Comparison of ENCODE assay signal across 26 cellular contexts in genomic region chr11:134576721-134577171, GRCh38.
DNase-seq lines count a peak whose midpoint lies in the region; ATAC-seq and TF ChIP-seq lines count a peak whose summit lies in the region.
"Had no signal": no experiment of that assay in that cellular context is flagged by ENCODE, and none has a peak within 500 bp of the region (broad histone marks: within the 10 kb centered on the region; RNA-seq: fewer than 3 reads in every experiment).

No MANE protein-coding gene starts in this region.

- H3K79me2 ChIP-seq in PC-3 (ENCODE audit: low read length) = no peaks in the 10 kb centered on the region

- no peak overlapping the region for H3K9ac ChIP-seq in PC-3 (ENCODE audit: low read length)
- H3K9ac ChIP-seq: BLaER1 had no signal

- CTCF ChIA-PET in activated CD8-positive, alpha-beta memory T cell treated with anti-CD3 and anti-CD28 coated beads, Interleukin-2, amount 10 ng/mL, durations not matched to agents 7 days and 5 days (lab: Charles Lee) = interaction anchor here (1.2 kb wide), 1 partner anchor 11 kb away, joined by 3 read pairs; no protein-coding TSS in a partner anchor
- CTCF ChIA-PET in PC-3 (lab: Charles Lee) = no interaction called here
- CTCF ChIA-PET in CD8-positive, alpha-beta memory T cell (lab: Charles Lee) = no interaction called here

- BruUV-seq in PC-3 (replicated peaks; lab: Mats Ljungman, UMichigan) = no TSS peak

- no peak overlapping the region for H3K27ac ChIP-seq in PC-3 (ENCODE audit: low read length)
- H3K27ac ChIP-seq in CD8-positive, alpha-beta memory T cell (ENCODE audit: low read depth, low read length) = no peak overlapping the region
- H3K27ac ChIP-seq: BLaER1 had no signal

- no peaks in the 10 kb centered on the region for H3F3A ChIP-seq in PC-3 (ENCODE audit: low read length, unreplicated experiment)

- no peaks in the 10 kb centered on the region for H4K20me1 ChIP-seq in PC-3 (ENCODE audit: low read length)
- H4K20me1 ChIP-seq: BLaER1 had no signal

- H3K9me3 ChIP-seq in PC-3 (ENCODE audit: low read length) = no peaks in the 10 kb centered on the region
- H3K9me3 ChIP-seq in CD8-positive, alpha-beta memory T cell (ENCODE audit: low read length) = no peaks in the 10 kb centered on the region
- H3K9me3 ChIP-seq: BLaER1, Caco-2 had no signal

- no peaks in the 10 kb centered on the region for H3K9me3 Mint-ChIP-seq in activated CD8-positive, alpha-beta memory T cell treated with anti-CD3 and anti-CD28 coated beads, Interleukin-2, amount 10 ng/mL, durations not matched to agents 7 days and 5 days (ENCODE audit: low read depth)
- no peaks in the 10 kb centered on the region for H3K9me3 Mint-ChIP-seq in type B pancreatic cell
- no peaks in the 10 kb centered on the region for H3K9me3 Mint-ChIP-seq in CD8-positive, alpha-beta memory T cell
- H3K9me3 Mint-ChIP-seq: CD4-positive, alpha-beta T cell; GM23338 had no signal

- intact Hi-C loops in PC-3 (cut with micrococcal nuclease) = no loop called here

- ATAC-seq in activated CD8-positive, alpha-beta memory T cell treated with anti-CD3 and anti-CD28 coated beads, Interleukin-2, amount 10 ng/mL, durations not matched to agents 7 days and 5 days = no peak
- ATAC-seq in PC-3 (no peak), GM19463 (IDR thresholded peaks at IDR 0.05; ENCODE audit: unreplicated experiment) (no peak)
- ATAC-seq: GM12878, GM23338, Panc1 had no signal

- no peak overlapping the region for H3K4me3 Mint-ChIP-seq in activated CD8-positive, alpha-beta memory T cell treated with anti-CD3 and anti-CD28 coated beads, Interleukin-2, amount 10 ng/mL, durations not matched to agents 7 days and 5 days
- no peak overlapping the region for H3K4me3 Mint-ChIP-seq in type B pancreatic cell
- H3K4me3 Mint-ChIP-seq in CD8-positive, alpha-beta memory T cell = no peak overlapping the region
- H3K4me3 Mint-ChIP-seq: CD4-positive, alpha-beta T cell; GM23338 had no signal

- H3K36me3 Mint-ChIP-seq in activated CD8-positive, alpha-beta memory T cell treated with anti-CD3 and anti-CD28 coated beads, Interleukin-2, amount 10 ng/mL, durations not matched to agents 7 days and 5 days = no peaks in the 10 kb centered on the region
- H3K36me3 Mint-ChIP-seq in type B pancreatic cell = no peaks in the 10 kb centered on the region
- H3K36me3 Mint-ChIP-seq in CD8-positive, alpha-beta memory T cell = no peaks in the 10 kb centered on the region

- H3K9me2 ChIP-seq in PC-3 (replicated peaks; ENCODE audit: low read length) = no peaks in the 10 kb centered on the region

- H3K36me3 ChIP-seq in PC-3 (ENCODE audit: low read depth, low read length) = no peaks in the 10 kb centered on the region
- no peaks in the 10 kb centered on the region for H3K36me3 ChIP-seq in CD8-positive, alpha-beta memory T cell (ENCODE audit: insufficient read depth, low read length)
- H3K36me3 ChIP-seq: BLaER1 had no signal

- H3K27me3 Mint-ChIP-seq in activated CD8-positive, alpha-beta memory T cell treated with anti-CD3 and anti-CD28 coated beads, Interleukin-2, amount 10 ng/mL, durations not matched to agents 7 days and 5 days = peaks cover 18% of the 10 kb centered on the region
- H3K27me3 Mint-ChIP-seq in type B pancreatic cell = peaks cover 24% of the 10 kb centered on the region
- peaks cover 0 to 56% of the 10 kb centered on the region in 2 donors for H3K27me3 Mint-ChIP-seq in CD8-positive, alpha-beta memory T cell

- no peaks in the 10 kb centered on the region for H3K4me1 ChIP-seq in PC-3 (ENCODE audit: insufficient read depth, low read length)
- no peaks in the 10 kb centered on the region for H3K4me1 ChIP-seq in CD8-positive, alpha-beta memory T cell (ENCODE audit: insufficient read depth, low read length)
- H3K4me1 ChIP-seq: BLaER1, Caco-2 had no signal

- POLR2A ChIA-PET in PC-3 (lab: Charles Lee; ENCODE audit: unreplicated experiment) = no interaction called here
- POLR2A ChIA-PET in CD8-positive, alpha-beta memory T cell (lab: Charles Lee) = no interaction called here

- TF ChIP-seq CTCF in type B pancreatic cell (conservative IDR thresholded peaks at IDR 0.05) (no peak), PC-3 (conservative IDR thresholded peaks at IDR 0.05; ENCODE audit: low read depth, low read length) (no peak)

- H3K4me2 ChIP-seq in PC-3 (ENCODE audit: low read length) = no peak overlapping the region
- H3K4me2 ChIP-seq: BLaER1, GM23338 had no signal

- no peaks in the 10 kb centered on the region for H3K4me1 Mint-ChIP-seq in activated CD8-positive, alpha-beta memory T cell treated with anti-CD3 and anti-CD28 coated beads, Interleukin-2, amount 10 ng/mL, durations not matched to agents 7 days and 5 days
- H3K4me1 Mint-ChIP-seq in type B pancreatic cell (ENCODE audit: unreplicated experiment) = peaks cover 4% of the 10 kb centered on the region
- no peaks in the 10 kb centered on the region for H3K4me1 Mint-ChIP-seq in CD8-positive, alpha-beta memory T cell

- no peak overlapping the region for H2AFZ ChIP-seq in PC-3 (ENCODE audit: low read length)
- H2AFZ ChIP-seq: GM23338 had no signal

- H3K4me3 ChIP-seq in PC-3 (ENCODE audit: low read length) = no peak overlapping the region
- H3K4me3 ChIP-seq in CD8-positive, alpha-beta memory T cell (ENCODE audit: low read length) = no peak overlapping the region
- H3K4me3 ChIP-seq: BLaER1, GM12878, GM23338 had no signal

- no peak overlapping the region for H3K27ac Mint-ChIP-seq in activated CD8-positive, alpha-beta memory T cell treated with anti-CD3 and anti-CD28 coated beads, Interleukin-2, amount 10 ng/mL, durations not matched to agents 7 days and 5 days
- H3K27ac Mint-ChIP-seq in type B pancreatic cell = no peak overlapping the region
- no peak overlapping the region for H3K27ac Mint-ChIP-seq in CD8-positive, alpha-beta memory T cell
- H3K27ac Mint-ChIP-seq: CD4-positive, alpha-beta T cell; GM23338 had no signal

- peak; percentile 27 for DNase-seq in activated CD8-positive, alpha-beta memory T cell treated with anti-CD3 and anti-CD28 coated beads, Interleukin-2, amount 10 ng/mL, durations not matched to agents 7 days and 5 days
- DNase-seq in ecto neural progenitor cell (ENCODE audit: low spot score) (peak; percentile 38), mesenteric fat pad (ENCODE audit: low spot score) (peak; percentile 73), type B pancreatic cell (ENCODE audit: extremely low spot score, unreplicated experiment) (peak; percentile 37), PC-3 (no peak)
- no peak for DNase-seq in CD8-positive, alpha-beta memory T cell
- DNase-seq: ACHN; CD4-positive, alpha-beta T cell; DMS 273 treated with DMSO at 0.1 percent for 48 hours; DMS79 treated with DMSO at 0.1 percent for 48 hours; HCEC 1CT; KG1; NCI-H1092 treated with DMSO at 0.1 percent for 48 hours; NCI-H146; NCI-H2029; NCI-H2227 treated with DMSO at 0.1 percent for 48 hours; NCI-H510A treated with DMSO at 0.1 percent for 48 hours; NCI-H774; NK-92 treated with Interleukin-12 subunit alpha and Interleukin-12 subunit beta, amount 100 ng/mL, for 24 hours; SIG-M5 had no signal

- H3K27me3 ChIP-seq in PC-3 (ENCODE audit: low read length) = peaks cover 60% of the 10 kb centered on the region
- no peaks in the 10 kb centered on the region for H3K27me3 ChIP-seq in CD8-positive, alpha-beta memory T cell (ENCODE audit: insufficient read depth, low read length, poor library complexity, severe bottlenecking)
- H3K27me3 ChIP-seq: BLaER1 had no signal

Comparison
In these comparisons a context has a peak if more than half of its experiments do, and no peak if none do; other contexts are left out.
1. DNase-seq: peak in activated CD8-positive, alpha-beta memory T cell treated with anti-CD3 and anti-CD28 coated beads, Interleukin-2, amount 10 ng/mL, durations not matched to agents 7 days and 5 days (single experiment), ecto neural progenitor cell (single experiment), mesenteric fat pad (single experiment) and type B pancreatic cell (single experiment); none in PC-3 (single experiment) and CD8-positive, alpha-beta memory T cell (0 of 5).